ENCODE assay signal across 28 cellular contexts in the genomic region with DNA sequence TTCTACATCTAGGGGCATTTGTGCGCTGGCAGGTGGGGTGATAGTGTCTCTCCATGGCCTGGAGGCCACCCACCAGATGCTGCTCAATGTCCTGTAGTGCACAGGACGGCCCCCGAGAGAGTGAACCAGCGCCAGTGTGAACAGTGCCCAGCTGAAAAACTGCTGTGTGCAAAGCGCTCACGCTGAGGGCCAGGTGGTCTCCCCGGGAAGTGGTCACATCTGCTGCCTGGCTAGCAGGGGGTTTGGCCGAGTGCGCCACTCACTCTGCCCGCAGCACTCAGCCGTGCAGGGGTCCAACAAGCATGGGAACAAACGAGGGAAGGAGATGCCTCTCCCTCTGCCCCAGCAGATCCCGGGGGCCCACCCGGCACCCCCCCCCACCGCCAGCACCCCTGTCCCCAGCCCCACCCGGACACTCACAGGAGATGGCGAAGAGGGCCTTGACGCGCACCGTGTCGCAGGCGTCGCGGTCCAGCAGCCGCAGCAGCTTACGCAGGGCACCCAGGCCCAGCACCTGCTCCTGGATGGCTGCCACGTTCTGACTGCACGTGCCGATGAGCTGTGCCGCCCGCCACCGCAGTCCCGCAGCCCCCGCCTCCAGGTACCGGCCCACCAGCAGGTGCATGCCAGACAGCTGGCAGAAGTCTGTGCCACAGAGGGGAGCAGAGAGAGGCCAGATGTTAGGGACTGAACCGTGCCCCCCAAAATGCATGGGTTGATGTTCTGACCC. TPM values are rescaled to one million over a fixed set of nuclear protein-coding genes. Genes with fewer than 3 reads are reported as not detected.
DNase-seq lines count a peak whose midpoint lies in the region; ATAC-seq, FAIRE-seq and TF ChIP-seq lines count a peak whose summit lies in the region.
"Had no signal": no experiment of that assay in that cellular context is flagged by ENCODE, and none has a peak within 500 bp of the region (broad histone marks: within the 10 kb centered on the region; RNA-seq: fewer than 3 reads in every experiment).

No MANE protein-coding gene starts in this region.

- no peak overlapping the region for H3K9ac ChIP-seq in HepG2 (ENCODE audit: insufficient read depth, low read depth, low read length)

- H3K4me3 ChIP-seq in HepG2 (replicated peaks in 1 of 3; ENCODE audit: insufficient read depth in 1 of 3, low read depth in 2 of 3, low read length in 3 of 3) (no peak overlapping the region), right lobe of liver (no peak overlapping the region), OCI-LY7 (ENCODE audit: low read depth, low read length, poor library complexity, severe bottlenecking) (peak overlapping the region; percentile 49)
- H3K4me3 ChIP-seq: upper lobe of left lung had no signal

- H3K79me2 ChIP-seq in HepG2 (ENCODE audit: insufficient read depth, low read length) (peaks cover 3% of the 10 kb centered on the region), OCI-LY7 (ENCODE audit: insufficient read depth, low read depth, low read length) (peaks cover 32% of the 10 kb centered on the region)

- POLR2A ChIA-PET in HepG2 (lab: Yijun Ruan, JAX): no interaction called here
- POLR2A ChIA-PET in OCI-LY7 (lab: Charles Lee): interaction anchor here (1.6 to 5.0 kb wide), 2 partner anchors 9 to 15 kb away, joined by 4 to 32 read pairs; partner anchors contain the start of gene PPP6R1

- no peaks in the 10 kb centered on the region for H3K9me3 ChIP-seq in HepG2 (ENCODE audit: low read length)
- no peaks in the 10 kb centered on the region for H3K9me3 ChIP-seq in right lobe of liver
- no peaks in the 10 kb centered on the region for H3K9me3 ChIP-seq in OCI-LY7 (ENCODE audit: low read length)
- H3K9me3 ChIP-seq: upper lobe of left lung had no signal

- BruUV-seq in HepG2 (replicated peaks; lab: Mats Ljungman, UMichigan) (no TSS peak), OCI-LY7 (replicated peaks; lab: Mats Ljungman, UMichigan) (no TSS peak)

- H3K27ac ChIP-seq in HepG2 (ENCODE audit: extremely low read length, insufficient read depth, low read length) (no peak overlapping the region), right lobe of liver (no peak overlapping the region), OCI-LY7 (ENCODE audit: low read depth, low read length, poor library complexity, severe bottlenecking) (peak overlapping the region; percentile 93)
- H3K27ac ChIP-seq: upper lobe of left lung had no signal

- CTCF ChIA-PET in HepG2 (lab: Yijun Ruan, JAX; ENCODE audit: low intra/inter-chr PET ratio, low total read pairs): no interaction called here
- CTCF ChIA-PET in OCI-LY7 (lab: Charles Lee; ENCODE audit: unreplicated experiment): no interaction called here

- no peak for FAIRE-seq in HepG2 (lab: Jason Lieb, UNC)
- FAIRE-seq: endothelial cell of umbilical vein, keratinocyte, TTC549 had no signal

- H2AFZ ChIP-seq in HepG2 (ENCODE audit: low read length) (no peak overlapping the region), OCI-LY7 (ENCODE audit: low read length) (no peak overlapping the region)

- peaks cover 10 to 36% of the 10 kb centered on the region in 2 experiments; a peak in 4 of 5 replicates for H3K36me3 ChIP-seq in HepG2 (replicated peaks in 1 of 2; ENCODE audit: control insufficient read depth in 1 of 2, insufficient read depth in 2 of 2, low read length in 2 of 2)
- H3K36me3 ChIP-seq in right lobe of liver: peaks cover 0 to 6% (median 0%) of the 10 kb centered on the region in 4 donors
- H3K36me3 ChIP-seq in OCI-LY7 (ENCODE audit: insufficient read depth, low read length): peaks cover 62% of the 10 kb centered on the region

- TF ChIP-seq EP300 in HepG2 (IDR thresholded peaks at IDR 0.05; ENCODE audit: low read depth in 2 of 2, low read length in 2 of 2) (no peak), HepG2 (CRISPR knock-in tag; IDR thresholded peaks at IDR 0.05; ENCODE audit: borderline replicate concordance) (no peak)

- no peak overlapping the region for H3K4me2 ChIP-seq in HepG2 (ENCODE audit: low read depth, low read length)
- peak overlapping the region; percentile 99 for H3K4me2 ChIP-seq in OCI-LY7 (ENCODE audit: low read length)

- no peaks in the 10 kb centered on the region for H3K9me2 ChIP-seq in OCI-LY7 (ENCODE audit: insufficient read depth, low read length)

- no peaks in the 10 kb centered on the region for H3K27me3 ChIP-seq in HepG2 (ENCODE audit: control insufficient read depth in 1 of 2, insufficient read depth in 2 of 2, low read length in 2 of 2)
- no peaks in the 10 kb centered on the region for H3K27me3 ChIP-seq in right lobe of liver
- H3K27me3 ChIP-seq: upper lobe of left lung had no signal

- in situ Hi-C loops in HepG2 (cut with HindIII; ENCODE audit: extremely low pct_ligation_motif_present, low pct_unique_long_range_greater_than_20kb): no loop called here

- H4K20me1 ChIP-seq in HepG2 (ENCODE audit: insufficient read depth, low read length) (no peaks in the 10 kb centered on the region), OCI-LY7 (ENCODE audit: insufficient read depth, low read length) (no peaks in the 10 kb centered on the region)

- TF ChIP-seq CTCF in HepG2 (CRISPR knock-in tag; IDR thresholded peaks at IDR 0.05): no peak
- TF ChIP-seq CTCF in right lobe of liver (IDR thresholded peaks at IDR 0.05): no peak
- no peak for TF ChIP-seq CTCF in OCI-LY7 (conservative IDR thresholded peaks at IDR 0.05; ENCODE audit: low read length)

- peaks cover 8% of the 10 kb centered on the region for H3K4me1 ChIP-seq in HepG2 (ENCODE audit: insufficient read depth, low read length)
- H3K4me1 ChIP-seq in right lobe of liver: peaks cover 0 to 1% (median 0%) of the 10 kb centered on the region in 4 donors
- peaks cover 62% of the 10 kb centered on the region for H3K4me1 ChIP-seq in OCI-LY7 (ENCODE audit: insufficient read depth, low read length, poor library complexity, severe bottlenecking)

- WGBS in HepG2 (ENCODE audit: low lambda C conversion rate): 94% methylated on average over 9 of the region's 36 CpGs
- no CpG with 5 or more reads among the region's 36 CpGs for WGBS in right lobe of liver (ENCODE audit: insufficient coverage, low coverage, low lambda C conversion rate, missing lambda C conversion rate)

- no peak for ATAC-seq in HepG2
- no peak for ATAC-seq in right lobe of liver
- no peak for ATAC-seq in HG03521 (IDR thresholded peaks at IDR 0.05; ENCODE audit: unreplicated experiment)
- no peak for ATAC-seq in HG03469 (IDR thresholded peaks at IDR 0.05; ENCODE audit: unreplicated experiment)
- no peak for ATAC-seq in GM18867 (IDR thresholded peaks at IDR 0.05; ENCODE audit: unreplicated experiment)
- ATAC-seq: activated CD8-positive, alpha-beta T cell treated with anti-CD3 and anti-CD28 coated beads, Interleukin-2, amount 10 ng/mL, durations not matched to agents 7 days and 5 days; natural killer cell treated with Interleukin-12 subunit alpha and Interleukin-12 subunit beta and Interleukin-15 and Interleukin-18, amount 100 ng/mL, for 72 hours; PC-3 had no signal

- no peak for TF ChIP-seq RAD21 in HepG2 (CRISPR knock-in tag; IDR thresholded peaks at IDR 0.05)

- intact Hi-C loops in HepG2 (cut with micrococcal nuclease; ENCODE audit: unreplicated experiment) (no loop called here), right lobe of liver (cut with DNase I) (no loop called here), OCI-LY7 (cut with micrococcal nuclease; ENCODE audit: unreplicated experiment) (no loop called here)

- TF ChIP-seq POLR2A in HepG2 (IDR thresholded peaks at IDR 0.05; ENCODE audit: insufficient read depth in 1 of 2, low read depth in 2 of 2, low read length in 2 of 2): no peak
- TF ChIP-seq POLR2A in right lobe of liver (IDR thresholded peaks at IDR 0.05): no peak

- DNase-seq in HepG2 (ENCODE audit: low spot score): no peak
- DNase-seq in right lobe of liver: no peak
- DNase-seq in OCI-LY7 (ENCODE audit: low spot score): peak; percentile 90
- DNase-seq: activated CD4-positive, CD25-positive, alpha-beta regulatory T cell treated with anti-CD3 and anti-CD28 coated beads, Interleukin-2, amount 50 U/mL, for 72 hours; activated CD8-positive, alpha-beta T cell treated with anti-CD3 and anti-CD28 coated beads, Interleukin-2, amount 10 ng/mL, durations not matched to agents 7 days and 5 days; activated effector memory CD4-positive, alpha-beta T cell treated with anti-CD3 and anti-CD28 coated beads, Interleukin-2, amount 50 U/mL, for 16 hours; CD4-positive, alpha-beta memory T cell; central memory CD4-positive, alpha-beta T cell; IMR-90; NCI-H1436 treated with DMSO at 0.1 percent for 48 hours; NCI-H226; NCI-H774; PC-3; SIG-M5; upper lobe of left lung had no signal

RNA-seq across cellular contexts. Expression of gene HSPBP1, which starts 5.8 kb away (rescaled TPM):
- total RNA-seq in HepG2 (2016; rRNA removed; fragmentation: Illumina TruSeq; extraction: Trizol): 33.7 and 35.9 TPM in 2 replicates
- total RNA-seq in HepG2 (2016; cell fraction: cytosol; rRNA removed; fragmentation: Illumina TruSeq; extraction: Trizol; ENCODE audit: low read depth): 3.9 TPM in 2 replicates
- total RNA-seq in HepG2 (2016; cell fraction: insoluble cytoplasmic fraction; rRNA removed; fragmentation: Illumina TruSeq; extraction: Trizol): 32.9 and 34.5 TPM in 2 replicates
- 8.1 and 8.5 TPM in 2 replicates for total RNA-seq in HepG2 (2016; cell fraction: membrane; rRNA removed; fragmentation: Illumina TruSeq; extraction: Trizol)
- 14.3 and 15.8 TPM in 2 replicates for total RNA-seq in HepG2 (2016; cell fraction: nucleus; rRNA removed; fragmentation: Illumina TruSeq; extraction: Trizol)
- 22.3 and 25.7 TPM in 2 replicates for polyA plus RNA-seq in HepG2 (2011; rRNA removed)
- polyA plus RNA-seq in HepG2 (2011; cell fraction: cytosol; rRNA removed): 19.2 and 35.4 TPM in 2 replicates
- 19.5 and 22.1 TPM in 2 replicates for polyA plus RNA-seq in HepG2 (2011; cell fraction: nucleus; rRNA removed)
- 14.9 and 21.2 TPM in 2 replicates for polyA plus RNA-seq in HepG2 (2012)
- 5.6 and 5.7 TPM in 2 replicates for polyA plus RNA-seq in HepG2 (2016; cell fraction: cytosol; fragmentation: Illumina TruSeq; extraction: Trizol; ENCODE audit: low read depth)
- polyA plus RNA-seq in HepG2 (2016; cell fraction: insoluble cytoplasmic fraction; fragmentation: Illumina TruSeq; extraction: Trizol; ENCODE audit: low read depth): 53.4 and 56.0 TPM in 2 replicates
- 8.9 and 9.7 TPM in 2 replicates for polyA plus RNA-seq in HepG2 (2016; cell fraction: membrane; fragmentation: Illumina TruSeq; extraction: Trizol; ENCODE audit: low read depth)
- polyA plus RNA-seq in HepG2 (2016; cell fraction: nucleus; fragmentation: Illumina TruSeq; extraction: Trizol; ENCODE audit: insufficient read depth, low read depth): 26.8 and 27.6 TPM in 2 replicates
- 33.2 and 42.3 TPM in 2 replicates for polyA minus RNA-seq in HepG2 (2011; rRNA and poly(A)+ RNA removed; ENCODE audit: low replicate concordance)
- polyA minus RNA-seq in HepG2 (2011; cell fraction: cytosol; rRNA and poly(A)+ RNA removed): 15.9 and 23.8 TPM in 2 replicates
- 4.6 and 6.1 TPM in 2 replicates for polyA minus RNA-seq in HepG2 (2011; cell fraction: nucleus; rRNA and poly(A)+ RNA removed)
- 10 to 100 TPM; 11.3 to 28.3 (median 15.6) TPM for total RNA-seq in right lobe of liver
- total RNA-seq in OCI-LY7 (2014; rRNA removed; shearing (Covaris generic)): 41.3 and 50.5 TPM in 2 replicates
- 31.9 and 38.7 TPM in 2 replicates for total RNA-seq in OCI-LY7 (2022)

RNA-seq across cellular contexts. Expression of gene BRSK1, which starts 9.7 kb away (rescaled TPM):
- 0.18 TPM in 1 of 2 replicates, not detected in the other for total RNA-seq in HepG2 (2016; rRNA removed; fragmentation: Illumina TruSeq; extraction: Trizol)
- total RNA-seq in HepG2 (2016; cell fraction: cytosol; rRNA removed; fragmentation: Illumina TruSeq; extraction: Trizol; ENCODE audit: low read depth): not detected in 2 replicates
- total RNA-seq in HepG2 (2016; cell fraction: insoluble cytoplasmic fraction; rRNA removed; fragmentation: Illumina TruSeq; extraction: Trizol): 0.19 TPM in 1 of 2 replicates, not detected in the other
- total RNA-seq in HepG2 (2016; cell fraction: membrane; rRNA removed; fragmentation: Illumina TruSeq; extraction: Trizol): 0.10 and 0.25 TPM in 2 replicates
- 0.60 TPM in 1 of 2 replicates, not detected in the other for total RNA-seq in HepG2 (2016; cell fraction: nucleus; rRNA removed; fragmentation: Illumina TruSeq; extraction: Trizol)
- polyA plus RNA-seq in HepG2 (2011; rRNA removed): 1.2 and 1.9 TPM in 2 replicates
- 0.75 and 1.1 TPM in 2 replicates for polyA plus RNA-seq in HepG2 (2011; cell fraction: cytosol; rRNA removed)
- polyA plus RNA-seq in HepG2 (2011; cell fraction: nucleus; rRNA removed): 8.1 and 12.7 TPM in 2 replicates
- 0.74 and 1.1 TPM in 2 replicates for polyA plus RNA-seq in HepG2 (2012)
- polyA plus RNA-seq in HepG2 (2016; cell fraction: cytosol; fragmentation: Illumina TruSeq; extraction: Trizol; ENCODE audit: low read depth): 0.14 and 0.17 TPM in 2 replicates
- 0.20 and 0.44 TPM in 2 replicates for polyA plus RNA-seq in HepG2 (2016; cell fraction: insoluble cytoplasmic fraction; fragmentation: Illumina TruSeq; extraction: Trizol; ENCODE audit: low read depth)
- polyA plus RNA-seq in HepG2 (2016; cell fraction: membrane; fragmentation: Illumina TruSeq; extraction: Trizol; ENCODE audit: low read depth): 0.09 and 0.25 TPM in 2 replicates
- 0.68 and 0.79 TPM in 2 replicates for polyA plus RNA-seq in HepG2 (2016; cell fraction: nucleus; fragmentation: Illumina TruSeq; extraction: Trizol; ENCODE audit: insufficient read depth, low read depth)
- 0.72 and 1.3 TPM in 2 replicates for polyA minus RNA-seq in HepG2 (2011; rRNA and poly(A)+ RNA removed; ENCODE audit: low replicate concordance)
- polyA minus RNA-seq in HepG2 (2011; cell fraction: cytosol; rRNA and poly(A)+ RNA removed): not detected in 2 replicates
- 1.0 and 1.2 TPM in 2 replicates for polyA minus RNA-seq in HepG2 (2011; cell fraction: nucleus; rRNA and poly(A)+ RNA removed)
- under 1 TPM in 3 of 6 experiments, not detected in 3; 0.20 to 0.29 (median 0.24) TPM for total RNA-seq in right lobe of liver
- total RNA-seq in OCI-LY7 (2014; rRNA removed; shearing (Covaris generic)): 15.9 and 16.1 TPM in 2 replicates
- 23.9 and 25.7 TPM in 2 replicates for total RNA-seq in OCI-LY7 (2022)
- polyA plus RNA-seq: CD4-positive, alpha-beta memory T cell had no signal

RNA-seq across cellular contexts. Expression of gene PPP6R1, which starts 15.3 kb away (rescaled TPM):
- total RNA-seq in HepG2 (2016; rRNA removed; fragmentation: Illumina TruSeq; extraction: Trizol) (23.0 and 25.8 TPM in 2 replicates), right lobe of liver (10 to 100 TPM; 26.4 to 39.6 (median 30.2) TPM), OCI-LY7 (2022) (156 and 161 TPM in 2 replicates)
- total RNA-seq in HepG2 (2016; cell fraction: cytosol; rRNA removed; fragmentation: Illumina TruSeq; extraction: Trizol; ENCODE audit: low read depth): 6.5 and 7.1 TPM in 2 replicates
- total RNA-seq in HepG2 (2016; cell fraction: insoluble cytoplasmic fraction; rRNA removed; fragmentation: Illumina TruSeq; extraction: Trizol): 18.2 and 27.7 TPM in 2 replicates
- 22.9 and 23.1 TPM in 2 replicates for total RNA-seq in HepG2 (2016; cell fraction: membrane; rRNA removed; fragmentation: Illumina TruSeq; extraction: Trizol)
- total RNA-seq in HepG2 (2016; cell fraction: nucleus; rRNA removed; fragmentation: Illumina TruSeq; extraction: Trizol): 20.2 and 25.1 TPM in 2 replicates
- 54.0 and 75.7 TPM in 2 replicates for polyA plus RNA-seq in HepG2 (2011; rRNA removed)
- 44.7 and 48.8 TPM in 2 replicates for polyA plus RNA-seq in HepG2 (2011; cell fraction: cytosol; rRNA removed)
- 190 and 211 TPM in 2 replicates for polyA plus RNA-seq in HepG2 (2011; cell fraction: nucleus; rRNA removed)
- polyA plus RNA-seq in HepG2 (2012): 51.7 and 56.8 TPM in 2 replicates
- 8.4 and 9.7 TPM in 2 replicates for polyA plus RNA-seq in HepG2 (2016; cell fraction: cytosol; fragmentation: Illumina TruSeq; extraction: Trizol; ENCODE audit: low read depth)
- 27.5 and 36.1 TPM in 2 replicates for polyA plus RNA-seq in HepG2 (2016; cell fraction: insoluble cytoplasmic fraction; fragmentation: Illumina TruSeq; extraction: Trizol; ENCODE audit: low read depth)
- polyA plus RNA-seq in HepG2 (2016; cell fraction: membrane; fragmentation: Illumina TruSeq; extraction: Trizol; ENCODE audit: low read depth): 20.6 and 23.5 TPM in 2 replicates
- polyA plus RNA-seq in HepG2 (2016; cell fraction: nucleus; fragmentation: Illumina TruSeq; extraction: Trizol; ENCODE audit: insufficient read depth, low read depth): 73.4 and 77.9 TPM in 2 replicates
- polyA minus RNA-seq in HepG2 (2011; rRNA and poly(A)+ RNA removed; ENCODE audit: low replicate concordance): 112 and 140 TPM in 2 replicates
- 48.9 and 57.3 TPM in 2 replicates for polyA minus RNA-seq in HepG2 (2011; cell fraction: cytosol; rRNA and poly(A)+ RNA removed)
- 48.9 and 67.0 TPM in 2 replicates for polyA minus RNA-seq in HepG2 (2011; cell fraction: nucleus; rRNA and poly(A)+ RNA removed)
- total RNA-seq in OCI-LY7 (2014; rRNA removed; shearing (Covaris generic)): 82.0 and 89.6 TPM in 2 replicates

RNA-seq across cellular contexts. Expression of gene TMEM86B, which starts 45.6 kb away (rescaled TPM):
- total RNA-seq in HepG2 (2016; rRNA removed; fragmentation: Illumina TruSeq; extraction: Trizol) (6.0 and 9.6 TPM in 2 replicates), right lobe of liver (10 to 100 TPM in 5 of 6 experiments, 1 to 10 TPM in 1; 8.8 to 22.2 (median 14.0) TPM), OCI-LY7 (2022) (13.7 and 13.8 TPM in 2 replicates)
- total RNA-seq in HepG2 (2016; cell fraction: cytosol; rRNA removed; fragmentation: Illumina TruSeq; extraction: Trizol; ENCODE audit: low read depth): 9.6 and 12.1 TPM in 2 replicates
- 6.1 and 10.1 TPM in 2 replicates for total RNA-seq in HepG2 (2016; cell fraction: insoluble cytoplasmic fraction; rRNA removed; fragmentation: Illumina TruSeq; extraction: Trizol)
- 13.1 and 18.6 TPM in 2 replicates for total RNA-seq in HepG2 (2016; cell fraction: membrane; rRNA removed; fragmentation: Illumina TruSeq; extraction: Trizol)
- total RNA-seq in HepG2 (2016; cell fraction: nucleus; rRNA removed; fragmentation: Illumina TruSeq; extraction: Trizol): 7.1 and 10.0 TPM in 2 replicates
- polyA plus RNA-seq in HepG2 (2011; rRNA removed): 7.7 and 10.7 TPM in 2 replicates
- polyA plus RNA-seq in HepG2 (2011; cell fraction: cytosol; rRNA removed): 6.2 and 9.1 TPM in 2 replicates
- polyA plus RNA-seq in HepG2 (2011; cell fraction: nucleus; rRNA removed): 66.7 and 95.0 TPM in 2 replicates
- polyA plus RNA-seq in HepG2 (2012): 16.2 and 16.6 TPM in 2 replicates
- polyA plus RNA-seq in HepG2 (2016; cell fraction: cytosol; fragmentation: Illumina TruSeq; extraction: Trizol; ENCODE audit: low read depth): 22.1 and 25.3 TPM in 2 replicates
- polyA plus RNA-seq in HepG2 (2016; cell fraction: insoluble cytoplasmic fraction; fragmentation: Illumina TruSeq; extraction: Trizol; ENCODE audit: low read depth): 8.1 and 13.8 TPM in 2 replicates
- polyA plus RNA-seq in HepG2 (2016; cell fraction: membrane; fragmentation: Illumina TruSeq; extraction: Trizol; ENCODE audit: low read depth): 27.2 and 29.7 TPM in 2 replicates
- 36.9 and 38.1 TPM in 2 replicates for polyA plus RNA-seq in HepG2 (2016; cell fraction: nucleus; fragmentation: Illumina TruSeq; extraction: Trizol; ENCODE audit: insufficient read depth, low read depth)
- 1.9 and 14.4 TPM in 2 replicates for polyA minus RNA-seq in HepG2 (2011; rRNA and poly(A)+ RNA removed; ENCODE audit: low replicate concordance)
- polyA minus RNA-seq in HepG2 (2011; cell fraction: cytosol; rRNA and poly(A)+ RNA removed): 2.9 and 3.2 TPM in 2 replicates
- polyA minus RNA-seq in HepG2 (2011; cell fraction: nucleus; rRNA and poly(A)+ RNA removed): 7.1 and 7.8 TPM in 2 replicates
- 6.7 and 8.1 TPM in 2 replicates for total RNA-seq in OCI-LY7 (2014; rRNA removed; shearing (Covaris generic))

RNA-seq across cellular contexts. Expression of gene TMEM150B, which starts 51.0 kb away (rescaled TPM):
- total RNA-seq in HepG2 (2016; rRNA removed; fragmentation: Illumina TruSeq; extraction: Trizol) (0.74 and 1.3 TPM in 2 replicates), right lobe of liver (1 to 10 TPM; 1.1 to 5.6 (median 2.2) TPM), OCI-LY7 (2022) (not detected in 2 replicates)
- 0.79 and 1.0 TPM in 2 replicates for total RNA-seq in HepG2 (2016; cell fraction: cytosol; rRNA removed; fragmentation: Illumina TruSeq; extraction: Trizol; ENCODE audit: low read depth)
- total RNA-seq in HepG2 (2016; cell fraction: insoluble cytoplasmic fraction; rRNA removed; fragmentation: Illumina TruSeq; extraction: Trizol): 0.70 and 1.0 TPM in 2 replicates
- 0.62 and 0.77 TPM in 2 replicates for total RNA-seq in HepG2 (2016; cell fraction: membrane; rRNA removed; fragmentation: Illumina TruSeq; extraction: Trizol)
- 0.84 and 1.5 TPM in 2 replicates for total RNA-seq in HepG2 (2016; cell fraction: nucleus; rRNA removed; fragmentation: Illumina TruSeq; extraction: Trizol)
- polyA plus RNA-seq in HepG2 (2011; rRNA removed): 1.8 and 2.9 TPM in 2 replicates
- 2.4 and 2.5 TPM in 2 replicates for polyA plus RNA-seq in HepG2 (2011; cell fraction: cytosol; rRNA removed)
- polyA plus RNA-seq in HepG2 (2011; cell fraction: nucleus; rRNA removed): 6.2 and 7.0 TPM in 2 replicates
- 3.3 and 3.4 TPM in 2 replicates for polyA plus RNA-seq in HepG2 (2012)
- 0.33 and 0.50 TPM in 2 replicates for polyA plus RNA-seq in HepG2 (2016; cell fraction: cytosol; fragmentation: Illumina TruSeq; extraction: Trizol; ENCODE audit: low read depth)
- polyA plus RNA-seq in HepG2 (2016; cell fraction: insoluble cytoplasmic fraction; fragmentation: Illumina TruSeq; extraction: Trizol; ENCODE audit: low read depth): 0.37 and 0.74 TPM in 2 replicates
- polyA plus RNA-seq in HepG2 (2016; cell fraction: membrane; fragmentation: Illumina TruSeq; extraction: Trizol; ENCODE audit: low read depth): 0.28 and 1.2 TPM in 2 replicates
- 1.7 and 1.9 TPM in 2 replicates for polyA plus RNA-seq in HepG2 (2016; cell fraction: nucleus; fragmentation: Illumina TruSeq; extraction: Trizol; ENCODE audit: insufficient read depth, low read depth)
- polyA minus RNA-seq in HepG2 (2011; rRNA and poly(A)+ RNA removed; ENCODE audit: low replicate concordance): 5.1 TPM in 1 of 2 replicates, not detected in the other
- polyA minus RNA-seq in HepG2 (2011; cell fraction: cytosol; rRNA and poly(A)+ RNA removed): 1.9 and 2.7 TPM in 2 replicates
- polyA minus RNA-seq in HepG2 (2011; cell fraction: nucleus; rRNA and poly(A)+ RNA removed): 1.4 and 1.5 TPM in 2 replicates
- total RNA-seq in OCI-LY7 (2014; rRNA removed; shearing (Covaris generic)): not detected in 2 replicates
- total RNA-seq: A172, dermis microvascular lymphatic vessel endothelial cell, endothelial cell of umbilical vein, G401, glomerular endothelial cell, IMR-90, osteocyte, PC-3, renal cortical epithelial cell had no signal
- polyA plus RNA-seq: CD4-positive, alpha-beta memory T cell; endothelial cell of umbilical vein; IMR-90; keratinocyte had no signal

Comparison
In these comparisons a context has a peak if more than half of its experiments do, and no peak if none do; other contexts are left out.
1. RNA of gene BRSK1, which starts 9.7 kb away (total RNA-seq): 15.9 to 25.7 TPM in OCI-LY7; 0.20 to 0.29 TPM in right lobe of liver and 0.10 to 0.60 TPM in HepG2; every median in the first group is over 10 times any median in the second.